8 cellular contexts compared by ENCODE assay signal in the genomic region with DNA sequence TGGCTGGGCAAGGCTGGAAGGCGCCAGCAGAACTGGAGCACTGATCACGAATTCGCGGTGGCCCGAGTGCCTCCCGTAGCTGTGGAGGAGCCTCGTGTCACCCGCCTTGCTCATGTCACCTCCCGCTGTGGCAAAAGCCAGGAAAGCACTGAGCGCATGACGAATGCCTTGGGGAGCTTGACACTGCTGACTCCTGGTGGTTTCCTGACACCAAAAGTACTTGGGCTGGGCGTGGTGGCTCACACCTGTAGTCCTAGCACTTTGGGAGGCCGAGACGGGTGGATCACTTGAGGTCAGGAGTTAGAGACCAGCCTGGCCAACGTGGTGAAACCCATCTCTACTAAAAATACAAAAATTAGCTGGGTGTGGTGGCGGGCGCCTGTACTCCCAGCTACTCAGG. TPM values are rescaled to one million over a fixed set of nuclear protein-coding genes. Genes with fewer than 3 reads are reported as not detected.
A peak's percentile ranks its signal among the peaks of the same experiment; 100 is the strongest.
DNase-seq lines count a peak whose midpoint lies in the region; ATAC-seq, FAIRE-seq and TF ChIP-seq lines count a peak whose summit lies in the region.
"Not testable (repeated sequence)": the region's sequence is repeated elsewhere in the genome, so short reads cannot be mapped to it uniquely, and the experiment has no call there.

No MANE protein-coding gene starts in this region.

- H3K27me3 Mint-ChIP-seq in dendritic cell treated with granulocyte-macrophage colony-stimulating factor and Interleukin-4, amounts not matched to agents 40 ng/mL and 50 ng/mL, for 4 days, result peaks cover 17% of the 10 kb centered on the region
- not testable (repeated sequence) for H3K27me3 Mint-ChIP-seq in stimulated activated naive B cell treated with anti-CD40 and anti-IgM and Interleukin-4, amounts not matched to agents 10 μg/mL and 1 μg/mL and 100 μg/mL, for 72 hours

- not testable (repeated sequence) for H4K91ac ChIP-seq in neuronal stem cell (ENCODE audit: low read depth, low read length, poor library complexity)

- not testable (repeated sequence) for H2BK120ac ChIP-seq in neuronal stem cell (ENCODE audit: low read depth, low read length)

- DNase-seq in NCI-H146 (lab: John Stamatoyannopoulos, UW) (peak; percentile 64), NCI-H2107 treated with DMSO at 0.1 percent for 48 hours (lab: John Stamatoyannopoulos, UW; ENCODE audit: unreplicated experiment) (peak; percentile 78), RWPE2 (ENCODE audit: low spot score) (peak; percentile 33), activated T-cell treated with anti-CD3 and anti-CD28 coated beads for 48 hours (ENCODE audit: low read depth) (peak; percentile 8), kidney (peak; percentile 56)
- DNase-seq in neuronal stem cell (ENCODE audit: low spot score); stimulated activated naive B cell treated with anti-CD40 and anti-IgM and Interleukin-4, amounts not matched to agents 10 μg/mL and 1 μg/mL and 100 μg/mL, for 72 hours: not testable (repeated sequence)

- H3K27ac Mint-ChIP-seq in dendritic cell treated with granulocyte-macrophage colony-stimulating factor and Interleukin-4, amounts not matched to agents 40 ng/mL and 50 ng/mL, for 4 days, result peak overlapping the region; percentile 72
- H3K27ac Mint-ChIP-seq in stimulated activated naive B cell treated with anti-CD40 and anti-IgM and Interleukin-4, amounts not matched to agents 10 μg/mL and 1 μg/mL and 100 μg/mL, for 72 hours, result peak overlapping the region; percentile 25

- not testable (repeated sequence) for H3K9me3 ChIP-seq in RWPE2 (ENCODE audit: severe bottlenecking); kidney (ENCODE audit: control insufficient read depth in 1 of 2, low read length in 2 of 2); neuronal stem cell (replicated peaks in 1 of 2; ENCODE audit: control insufficient read depth in 2 of 2, insufficient read depth in 1 of 2, low read depth in 1 of 2, low read length in 2 of 2)

- not testable (repeated sequence) for H3K9ac ChIP-seq in kidney (ENCODE audit: low read length in 2 of 2); neuronal stem cell (ENCODE audit: low read depth, low read length, poor library complexity)

- H3K4me1 Mint-ChIP-seq in dendritic cell treated with granulocyte-macrophage colony-stimulating factor and Interleukin-4, amounts not matched to agents 40 ng/mL and 50 ng/mL, for 4 days (ENCODE audit: low read depth), result peaks cover 44% of the 10 kb centered on the region
- H3K4me1 Mint-ChIP-seq in stimulated activated naive B cell treated with anti-CD40 and anti-IgM and Interleukin-4, amounts not matched to agents 10 μg/mL and 1 μg/mL and 100 μg/mL, for 72 hours, result peaks cover 17 to 45% of the 10 kb centered on the region in 2 donors

- H3K27me3 ChIP-seq in RWPE2 (ENCODE audit: insufficient read depth, poor library complexity, severe bottlenecking), result not testable (repeated sequence)
- H3K27me3 ChIP-seq in neuronal stem cell (ENCODE audit: control insufficient read depth in 3 of 3, insufficient read depth in 3 of 3, low read depth in 1 of 3, low read length in 3 of 3), result peaks cover 0 to 20% (median 0%) of the 10 kb centered on the region in 3 experiments

- not testable (repeated sequence) for H3K4me3 Mint-ChIP-seq in dendritic cell treated with granulocyte-macrophage colony-stimulating factor and Interleukin-4, amounts not matched to agents 40 ng/mL and 50 ng/mL, for 4 days; stimulated activated naive B cell treated with anti-CD40 and anti-IgM and Interleukin-4, amounts not matched to agents 10 μg/mL and 1 μg/mL and 100 μg/mL, for 72 hours

- intact Hi-C loops in dendritic cell treated with granulocyte-macrophage colony-stimulating factor and Interleukin-4, amounts not matched to agents 40 ng/mL and 50 ng/mL, for 4 days (cut with micrococcal nuclease); kidney (cut with DNase I): not testable (repeated sequence)

- not testable (repeated sequence) for H3K23ac ChIP-seq in neuronal stem cell (ENCODE audit: low read depth, low read length, poor library complexity)

- not testable (repeated sequence) for TF ChIP-seq CTCF in RWPE2 (IDR thresholded peaks at IDR 0.05; ENCODE audit: poor library complexity, severe bottlenecking); kidney (IDR thresholded peaks at IDR 0.05; ENCODE audit: borderline replicate concordance, extremely low read depth, insufficient read depth)

- not testable (repeated sequence) for H3K79me1 ChIP-seq in neuronal stem cell (ENCODE audit: low read depth, low read length)

- not testable (repeated sequence) for H4K8ac ChIP-seq in neuronal stem cell (ENCODE audit: low read depth, low read length)

- H3K4ac ChIP-seq in neuronal stem cell (ENCODE audit: low read length), result not testable (repeated sequence)

- H3K4me1 ChIP-seq in RWPE2 (ENCODE audit: insufficient read depth, poor library complexity, severe bottlenecking); kidney (ENCODE audit: control insufficient read depth in 1 of 2, insufficient read depth in 1 of 2, low read depth in 1 of 2, low read length in 2 of 2); neuronal stem cell (ENCODE audit: control insufficient read depth in 2 of 2, insufficient read depth in 1 of 2, low read depth in 1 of 2, low read length in 2 of 2): not testable (repeated sequence)

- not testable (repeated sequence) for H3K4me2 ChIP-seq in neuronal stem cell (ENCODE audit: insufficient read depth, low read length, poor library complexity, severe bottlenecking)

- not testable (repeated sequence) for H3K4me3 ChIP-seq in RWPE2 (ENCODE audit: severe bottlenecking); kidney (ENCODE audit: low read length in 2 of 2); neuronal stem cell (ENCODE audit: low read length in 2 of 2)

- not testable (repeated sequence) for H2BK5ac ChIP-seq in neuronal stem cell (ENCODE audit: low read length)

- not testable (repeated sequence) for H2AFZ ChIP-seq in neuronal stem cell (ENCODE audit: low read length)

- not testable (repeated sequence) for ATAC-seq in RWPE2 (ENCODE audit: low read depth); stimulated activated naive B cell treated with anti-CD40 and anti-IgM and Interleukin-4, amounts not matched to agents 10 μg/mL and 1 μg/mL and 100 μg/mL, for 72 hours (replicated peaks)

- not testable (repeated sequence) for H3K18ac ChIP-seq in neuronal stem cell (ENCODE audit: low read length)

- H3K27ac ChIP-seq in RWPE2 (ENCODE audit: poor library complexity, severe bottlenecking); kidney (ENCODE audit: low read depth in 2 of 2, low read length in 2 of 2); neuronal stem cell (replicated peaks; ENCODE audit: low read length): not testable (repeated sequence)

- not testable (repeated sequence) for H3K36me3 Mint-ChIP-seq in dendritic cell treated with granulocyte-macrophage colony-stimulating factor and Interleukin-4, amounts not matched to agents 40 ng/mL and 50 ng/mL, for 4 days (ENCODE audit: low read depth); stimulated activated naive B cell treated with anti-CD40 and anti-IgM and Interleukin-4, amounts not matched to agents 10 μg/mL and 1 μg/mL and 100 μg/mL, for 72 hours

- H3K14ac ChIP-seq in neuronal stem cell (ENCODE audit: low read length), result peak overlapping the region; percentile 38

- not testable (repeated sequence) for H2BK12ac ChIP-seq in neuronal stem cell (ENCODE audit: low read length)

- no CpG with 5 or more reads among the region's 17 CpGs for WGBS in neuronal stem cell (ENCODE audit: extremely low coverage in 2 of 2, insufficient read length in 2 of 2, insufficient replicate concordance in 1 of 2), 2 donors

- FAIRE-seq in kidney (lab: Jason Lieb, UNC), result not testable (repeated sequence)

- not testable (repeated sequence) for H3K36me3 ChIP-seq in RWPE2 (ENCODE audit: low read depth); kidney (ENCODE audit: control insufficient read depth in 1 of 2, insufficient read depth in 2 of 2, low read length in 2 of 2); neuronal stem cell (replicated peaks in 1 of 2; ENCODE audit: control insufficient read depth in 2 of 2, insufficient read depth in 2 of 2, low read length in 2 of 2)

- not testable (repeated sequence) for H2AK5ac ChIP-seq in neuronal stem cell (ENCODE audit: low read depth, low read length)

- H2BK15ac ChIP-seq in neuronal stem cell (ENCODE audit: low read length), result not testable (repeated sequence)

- not testable (repeated sequence) for H3K9me3 Mint-ChIP-seq in dendritic cell treated with granulocyte-macrophage colony-stimulating factor and Interleukin-4, amounts not matched to agents 40 ng/mL and 50 ng/mL, for 4 days; stimulated activated naive B cell treated with anti-CD40 and anti-IgM and Interleukin-4, amounts not matched to agents 10 μg/mL and 1 μg/mL and 100 μg/mL, for 72 hours

RNA-seq across cellular contexts. Expression of a gene that starts 47.8 kb away (rescaled TPM):
- 129 TPM for total RNA-seq in kidney
- polyA plus RNA-seq in kidney (ENCODE audit: insufficient read depth, low read depth, low replicate concordance), result 193 TPM
- 168 TPM for polyA plus RNA-seq in neuronal stem cell (2013, experiment 1 of 2)
- 167 TPM for polyA plus RNA-seq in neuronal stem cell (2013, experiment 2 of 2)
